Comparison of ENCODE assay signal across 8 cellular contexts in genomic region chr18:31942301-31942998, GRCh38. TPM values are rescaled to one million over a fixed set of nuclear protein-coding genes. Genes with fewer than 3 reads are reported as not detected.
DNase-seq lines count a peak whose midpoint lies in the region; ATAC-seq, FAIRE-seq and TF ChIP-seq lines count a peak whose summit lies in the region.

No MANE protein-coding gene starts in this region.

- peak overlapping the region; percentile 99 for H3K4me2 ChIP-seq in DND-41 (ENCODE audit: insufficient read depth, low read length)
- H3K4me2 ChIP-seq in HepG2 (ENCODE audit: low read depth, low read length): peak overlapping the region; percentile 74

- CTCF ChIA-PET in HepG2 (lab: Yijun Ruan, JAX; ENCODE audit: low intra/inter-chr PET ratio, low total read pairs): no interaction called here

- H3K27me3 ChIP-seq in DND-41 (ENCODE audit: insufficient read depth, low read length, poor library complexity) (no peaks in the 10 kb centered on the region), HepG2 (ENCODE audit: control insufficient read depth in 1 of 2, insufficient read depth in 2 of 2, low read length in 2 of 2) (no peaks in the 10 kb centered on the region; a peak in 1 of 5 replicates)

- intact Hi-C loops in HepG2 (cut with micrococcal nuclease; ENCODE audit: unreplicated experiment): loop anchor here (2.0 to 10.0 kb wide), 2 partner anchors 34 to 108 kb away; no protein-coding TSS in a partner anchor

- TSS peak; percentile 68 for BruUV-seq in HepG2 (replicated peaks; lab: Mats Ljungman, UMichigan)

- no peak for FAIRE-seq in HepG2 (lab: Jason Lieb, UNC)

- WGBS in HepG2 (ENCODE audit: low lambda C conversion rate): 1% methylated on average over 15 of the region's 63 CpGs

- H3K27ac ChIP-seq in DND-41 (ENCODE audit: low read length) (peak overlapping the region; percentile 82), cingulate gyrus (ENCODE audit: low read depth, low read length) (peak overlapping the region; percentile 69), HepG2 (ENCODE audit: extremely low read length, insufficient read depth, low read length) (peak overlapping the region; percentile 97)

- POLR2A ChIA-PET in HepG2 (lab: Yijun Ruan, JAX): interaction anchor here (0.5 to 4.3 kb wide), 17 partner anchors 11 to 861 kb away, joined by 3 to 63 read pairs (median 4); partner anchors contain the start of genes RNF125, RNF138 and TTR

- H3K36me3 ChIP-seq in DND-41 (ENCODE audit: insufficient read depth, low read length): peaks cover 13% of the 10 kb centered on the region
- H3K36me3 ChIP-seq in HepG2 (replicated peaks in 1 of 2; ENCODE audit: control insufficient read depth in 1 of 2, insufficient read depth in 2 of 2, low read length in 2 of 2): peaks cover 0 to 1% of the 10 kb centered on the region in 2 experiments; a peak in 1 of 5 replicates

- ATAC-seq in DND-41 (ENCODE audit: insufficient read depth, low read depth) (peak; percentile 48), GM19468 (IDR thresholded peaks at IDR 0.05; ENCODE audit: extremely low read depth, unreplicated experiment) (peak; percentile 4), HG03565 (IDR thresholded peaks at IDR 0.05; ENCODE audit: unreplicated experiment) (peak; percentile 23), HepG2 (peak; percentile 55)

- H3K4me1 ChIP-seq in DND-41 (ENCODE audit: insufficient read depth, low read length) (peaks cover 49% of the 10 kb centered on the region), HepG2 (ENCODE audit: insufficient read depth, low read length) (peaks cover 48% of the 10 kb centered on the region)

- H2AFZ ChIP-seq in DND-41 (ENCODE audit: low read depth, low read length): peak overlapping the region; percentile 81
- H2AFZ ChIP-seq in HepG2 (ENCODE audit: low read length): no peak overlapping the region

- H3K79me2 ChIP-seq in DND-41 (ENCODE audit: insufficient read depth, low read length) (peaks cover 55% of the 10 kb centered on the region), HepG2 (ENCODE audit: insufficient read depth, low read length) (peaks cover 49% of the 10 kb centered on the region)

- no peak for TF ChIP-seq CTCF in DND-41 (IDR thresholded peaks at IDR 0.05; ENCODE audit: borderline replicate concordance, extremely low read depth, low read length, poor library complexity, severe bottlenecking)
- no peak for TF ChIP-seq CTCF in HepG2 (CRISPR knock-in tag; IDR thresholded peaks at IDR 0.05)

- H3K9me3 ChIP-seq in DND-41 (ENCODE audit: insufficient read depth, low read length, severe bottlenecking): no peaks in the 10 kb centered on the region
- no peaks in the 10 kb centered on the region for H3K9me3 ChIP-seq in HepG2 (ENCODE audit: low read length)

- peak overlapping the region; percentile 71 for H3K9ac ChIP-seq in DND-41 (ENCODE audit: low read depth, low read length)
- peak overlapping the region; percentile 97 for H3K9ac ChIP-seq in HepG2 (ENCODE audit: insufficient read depth, low read depth, low read length)

- no peak for TF ChIP-seq POLR2A in HepG2 (IDR thresholded peaks at IDR 0.05; ENCODE audit: insufficient read depth in 1 of 2, low read depth in 2 of 2, low read length in 2 of 2)

- H3K4me3 ChIP-seq in DND-41 (ENCODE audit: low read depth in 1 of 2, low read length in 2 of 2) (peak overlapping the region; percentile 90 to 95), HepG2 (replicated peaks in 1 of 3; ENCODE audit: insufficient read depth in 1 of 3, low read depth in 2 of 3, low read length in 3 of 3) (peak overlapping the region; percentile 88 to 99 (median 90))

- TF ChIP-seq RAD21 in HepG2 (CRISPR knock-in tag; IDR thresholded peaks at IDR 0.05): no peak

- TF ChIP-seq EP300 in HepG2 (IDR thresholded peaks at IDR 0.05; ENCODE audit: low read depth in 2 of 2, low read length in 2 of 2) (no peak), HepG2 (CRISPR knock-in tag; IDR thresholded peaks at IDR 0.05; ENCODE audit: borderline replicate concordance) (no peak)

- H4K20me1 ChIP-seq in DND-41 (ENCODE audit: insufficient read depth, low read length) (peaks cover 22% of the 10 kb centered on the region), HepG2 (ENCODE audit: insufficient read depth, low read length) (no peaks in the 10 kb centered on the region; the same call in 1 of the 2 replicates)

- peak; percentile 38 for DNase-seq in DND-41
- DNase-seq in SKM-1 treated with dmso at 0.1 percent for 144 hours (lab: John Stamatoyannopoulos, UW; ENCODE audit: unreplicated experiment): peak; percentile 26
- DNase-seq in HepG2 (ENCODE audit: low spot score): no peak
- DNase-seq in stimulated activated CD4-positive, alpha-beta T cell treated with anti-CD3 and anti-CD28 coated beads, TNF-alpha, amount 100 ng/mL, for 24 hours (ENCODE audit: low read depth in 3 of 3): peak in 2 of 3 experiments; percentile 2 to 26
- no peak for DNase-seq in 8988T

- in situ Hi-C loops in HepG2 (cut with HindIII; ENCODE audit: extremely low pct_ligation_motif_present, low pct_unique_long_range_greater_than_20kb): no loop called here

TF ChIP-seq in HepG2, 621 proteins besides CTCF, POLR2A, EP300 and RAD21 (continues in another document):
- no peak for TF ChIP-seq ADNP (CRISPR knock-in tag; IDR thresholded peaks at IDR 0.05)
- TF ChIP-seq ZNF44 (CRISPR knock-in tag; IDR thresholded peaks at IDR 0.05): 0 out of 2 replicates have a peak, but pooled peaks have one; percentile 3
- no peak for TF ChIP-seq HDAC2 (CRISPR knock-in tag; IDR thresholded peaks at IDR 0.05)
- no peak for TF ChIP-seq TFE3 (CRISPR knock-in tag; IDR thresholded peaks at IDR 0.05)
- TF ChIP-seq TEAD3 (CRISPR knock-in tag; optimal IDR thresholded peaks at IDR 0.05; ENCODE audit: borderline replicate concordance): peak; percentile 28
- 0 out of 2 replicates have a peak, but pooled peaks have one; percentile 68 for TF ChIP-seq PAX8 (CRISPR knock-in tag; IDR thresholded peaks at IDR 0.05; ENCODE audit: borderline replicate concordance)
- TF ChIP-seq ZNF672 (CRISPR knock-in tag; IDR thresholded peaks at IDR 0.05): no peak

RNA-seq across cellular contexts. Expression of gene TRAPPC8, which starts 0.5 kb away (rescaled TPM):
- 34.6 and 45.0 TPM in 2 replicates for total RNA-seq in HepG2 (2016; rRNA removed; fragmentation: Illumina TruSeq; extraction: Trizol)
- total RNA-seq in HepG2 (2016; cell fraction: cytosol; rRNA removed; fragmentation: Illumina TruSeq; extraction: Trizol; ENCODE audit: low read depth): 8.7 and 10.0 TPM in 2 replicates
- 31.8 and 46.7 TPM in 2 replicates for total RNA-seq in HepG2 (2016; cell fraction: insoluble cytoplasmic fraction; rRNA removed; fragmentation: Illumina TruSeq; extraction: Trizol)
- 13.8 and 16.5 TPM in 2 replicates for total RNA-seq in HepG2 (2016; cell fraction: membrane; rRNA removed; fragmentation: Illumina TruSeq; extraction: Trizol)
- total RNA-seq in HepG2 (2016; cell fraction: nucleus; rRNA removed; fragmentation: Illumina TruSeq; extraction: Trizol): 35.1 and 38.8 TPM in 2 replicates
- 38.8 and 50.8 TPM in 2 replicates for polyA plus RNA-seq in HepG2 (2011; rRNA removed)
- polyA plus RNA-seq in HepG2 (2011; cell fraction: cytosol; rRNA removed): 17.0 and 26.8 TPM in 2 replicates
- 35.2 and 47.9 TPM in 2 replicates for polyA plus RNA-seq in HepG2 (2011; cell fraction: nucleus; rRNA removed)
- 16.7 and 19.4 TPM in 2 replicates for polyA plus RNA-seq in HepG2 (2012)
- polyA plus RNA-seq in HepG2 (2016; cell fraction: cytosol; fragmentation: Illumina TruSeq; extraction: Trizol; ENCODE audit: low read depth): 0.72 and 1.8 TPM in 2 replicates
- 23.4 and 25.5 TPM in 2 replicates for polyA plus RNA-seq in HepG2 (2016; cell fraction: insoluble cytoplasmic fraction; fragmentation: Illumina TruSeq; extraction: Trizol; ENCODE audit: low read depth)
- polyA plus RNA-seq in HepG2 (2016; cell fraction: membrane; fragmentation: Illumina TruSeq; extraction: Trizol; ENCODE audit: low read depth): 3.3 and 3.4 TPM in 2 replicates
- 42.0 and 43.4 TPM in 2 replicates for polyA plus RNA-seq in HepG2 (2016; cell fraction: nucleus; fragmentation: Illumina TruSeq; extraction: Trizol; ENCODE audit: insufficient read depth, low read depth)
- 50.6 and 78.7 TPM in 2 replicates for polyA minus RNA-seq in HepG2 (2011; rRNA and poly(A)+ RNA removed; ENCODE audit: low replicate concordance)
- 19.3 and 20.6 TPM in 2 replicates for polyA minus RNA-seq in HepG2 (2011; cell fraction: cytosol; rRNA and poly(A)+ RNA removed)
- polyA minus RNA-seq in HepG2 (2011; cell fraction: nucleus; rRNA and poly(A)+ RNA removed): 71.1 and 78.2 TPM in 2 replicates

Comparison
In these comparisons a context has a peak if more than half of its experiments do, and no peak if none do; other contexts are left out.
1. ATAC-seq: peak in every context shown above with its lines; median percentile 55 in HepG2; 48 in DND-41; 23 in HG03565; 4 in GM19468.
2. DNase-seq: peak in DND-41 (single experiment), SKM-1 treated with dmso at 0.1 percent for 144 hours (single experiment) and stimulated activated CD4-positive, alpha-beta T cell treated with anti-CD3 and anti-CD28 coated beads, TNF-alpha, amount 100 ng/mL, for 24 hours (2 of 3); none in HepG2 (single experiment) and 8988T (single experiment).
3. Peak in every context shown above with its lines, with median percentiles within 50 percentile points of each other: H3K27ac ChIP-seq.